12 cellular contexts compared by ENCODE assay signal in genomic region chr7:130372813-130373212, GRCh38. TPM values are rescaled to one million over a fixed set of nuclear protein-coding genes. Genes with fewer than 3 reads are reported as not detected.
A peak's percentile ranks its signal among the peaks of the same experiment; 100 is the strongest.
DNase-seq lines count a peak whose midpoint lies in the region; ATAC-seq and TF ChIP-seq lines count a peak whose summit lies in the region.
"Had no signal": no experiment of that assay in that cellular context is flagged by ENCODE, and none has a peak within 500 bp of the region (broad histone marks: within the 10 kb centered on the region; RNA-seq: fewer than 3 reads in every experiment).

No MANE protein-coding gene starts in this region.

- H3K36me3 Mint-ChIP-seq in Caco-2 (ENCODE audit: insufficient read depth, unreplicated experiment): peaks cover 14% of the 10 kb centered on the region
- H3K36me3 Mint-ChIP-seq in naive thymus-derived CD4-positive, alpha-beta T cell: peaks cover 3 to 8% (median 7%) of the 10 kb centered on the region in 5 donors

- H3K27me3 ChIP-seq in Caco-2 (replicated peaks; ENCODE audit: control insufficient read depth, insufficient read depth, low read length) (no peaks in the 10 kb centered on the region), adrenal gland (no peaks in the 10 kb centered on the region), left lung (no peaks in the 10 kb centered on the region), rectal smooth muscle tissue (ENCODE audit: control insufficient read depth, insufficient read depth, low read length) (no peaks in the 10 kb centered on the region), HAP-1 (ENCODE audit: low read depth) (no peaks in the 10 kb centered on the region)
- H3K27me3 ChIP-seq in naive thymus-derived CD4-positive, alpha-beta T cell (ENCODE audit: control insufficient read depth in 2 of 2, insufficient read depth in 2 of 2, low read length in 2 of 2): no peaks in the 10 kb centered on the region

- no peak overlapping the region for H3K9ac ChIP-seq in rectal smooth muscle tissue (ENCODE audit: low read length)

- H3K27ac Mint-ChIP-seq in Caco-2 (ENCODE audit: unreplicated experiment): peak overlapping the region; percentile 98
- no peak overlapping the region for H3K27ac Mint-ChIP-seq in naive thymus-derived CD4-positive, alpha-beta T cell

- no peak for ATAC-seq in left lung
- no peak for ATAC-seq in naive thymus-derived CD4-positive, alpha-beta T cell
- no peak for ATAC-seq in GM21390 (IDR thresholded peaks at IDR 0.05; ENCODE audit: unreplicated experiment)

- H3K9me3 ChIP-seq in Caco-2 (peaks cover 11% of the 10 kb centered on the region), adrenal gland (replicated peaks in 1 of 3) (no peaks in the 10 kb centered on the region), left lung (peaks cover 0 to 14% of the 10 kb centered on the region in 2 donors), HAP-1 (no peaks in the 10 kb centered on the region)
- H3K9me3 ChIP-seq in naive thymus-derived CD4-positive, alpha-beta T cell (ENCODE audit: control insufficient read depth in 2 of 3, low read length in 3 of 3): peaks cover 0 to 4% (median 0%) of the 10 kb centered on the region in 3 experiments

- TF ChIP-seq CTCF in Caco-2 (IDR thresholded peaks at IDR 0.05; ENCODE audit: insufficient read depth in 1 of 2, low read depth in 1 of 2, low read length in 1 of 2, severe bottlenecking in 1 of 2, unreplicated experiment in 1 of 2): no peak
- TF ChIP-seq CTCF in adrenal gland (IDR thresholded peaks at IDR 0.05): no peak
- no peak for TF ChIP-seq CTCF in left lung (IDR thresholded peaks at IDR 0.05)

- no peaks in the 10 kb centered on the region for H3K27me3 Mint-ChIP-seq in Caco-2 (ENCODE audit: insufficient read depth, unreplicated experiment)
- no peaks in the 10 kb centered on the region for H3K27me3 Mint-ChIP-seq in naive thymus-derived CD4-positive, alpha-beta T cell

- no TSS peak for BruUV-seq in Caco-2 (replicated peaks; lab: Mats Ljungman, UMichigan)

- no peak overlapping the region for H3K4me3 ChIP-seq in Caco-2 (ENCODE audit: low read depth, low read length)
- H3K4me3 ChIP-seq in adrenal gland: no peak overlapping the region
- H3K4me3 ChIP-seq in left lung: no peak overlapping the region
- H3K4me3 ChIP-seq in rectal smooth muscle tissue (ENCODE audit: low read length): no peak overlapping the region
- no peak overlapping the region for H3K4me3 ChIP-seq in naive thymus-derived CD4-positive, alpha-beta T cell (ENCODE audit: low read length)
- H3K4me3 ChIP-seq in HAP-1: no peak overlapping the region

- CTCF ChIA-PET in Caco-2 (lab: Charles Lee): no interaction called here
- CTCF ChIA-PET in naive thymus-derived CD4-positive, alpha-beta T cell (lab: Charles Lee): no interaction called here

- H3K4me1 ChIP-seq in Caco-2 (peaks cover 45% of the 10 kb centered on the region), adrenal gland (replicated peaks in 1 of 2) (peaks cover 19 to 54% of the 10 kb centered on the region in 2 donors), left lung (peaks cover 2 to 12% of the 10 kb centered on the region in 2 donors), rectal smooth muscle tissue (ENCODE audit: control insufficient read depth, insufficient read depth, low read length) (peaks cover 35% of the 10 kb centered on the region), HAP-1 (peaks cover 6% of the 10 kb centered on the region)
- H3K4me1 ChIP-seq in naive thymus-derived CD4-positive, alpha-beta T cell (ENCODE audit: control insufficient read depth in 2 of 2, insufficient read depth in 2 of 2, low read length in 2 of 2): peaks cover 0 to 12% of the 10 kb centered on the region in 2 donors

- peak overlapping the region; percentile 75 for H3K4me3 Mint-ChIP-seq in Caco-2 (ENCODE audit: unreplicated experiment)
- H3K4me3 Mint-ChIP-seq in naive thymus-derived CD4-positive, alpha-beta T cell: no peak overlapping the region

- 0 out of 2 replicates have a peak, but pooled peaks cover 2% of the 10 kb centered on the region for H3K36me3 ChIP-seq in Caco-2 (ENCODE audit: control insufficient read depth, insufficient read depth, low read length)
- H3K36me3 ChIP-seq in adrenal gland (replicated peaks in 1 of 2): no peaks in the 10 kb centered on the region
- no peaks in the 10 kb centered on the region for H3K36me3 ChIP-seq in left lung
- no peaks in the 10 kb centered on the region for H3K36me3 ChIP-seq in rectal smooth muscle tissue (ENCODE audit: control insufficient read depth, insufficient read depth, low read length)
- no peaks in the 10 kb centered on the region for H3K36me3 ChIP-seq in naive thymus-derived CD4-positive, alpha-beta T cell (ENCODE audit: control insufficient read depth in 2 of 3, insufficient read depth in 3 of 3, low read length in 3 of 3)
- no peaks in the 10 kb centered on the region for H3K36me3 ChIP-seq in HAP-1 (replicated peaks)

- 79 to 93% (median 81%) methylated on average over 4 to 5 of the region's 5 CpGs for WGBS in adrenal gland, 4 donors

- peaks cover 23% of the 10 kb centered on the region for H3K9me3 Mint-ChIP-seq in Caco-2 (ENCODE audit: unreplicated experiment)
- peaks cover 0 to 22% (median 8%) of the 10 kb centered on the region in 11 donors for H3K9me3 Mint-ChIP-seq in naive thymus-derived CD4-positive, alpha-beta T cell

- in situ Hi-C loops in HAP-1 (cut with MboI; ENCODE audit: low sequenced_read_pairs): no loop called here

- intact Hi-C loops in Caco-2 (cut with micrococcal nuclease; ENCODE audit: unreplicated experiment): no loop called here
- intact Hi-C loops in adrenal gland (cut with DNase I): no loop called here
- intact Hi-C loops in left lung (cut with DNase I): no loop called here
- intact Hi-C loops in naive thymus-derived CD4-positive, alpha-beta T cell (cut with micrococcal nuclease): no loop called here

- DNase-seq in Caco-2 (no peak), adrenal gland (no peak), left lung (no peak), HAP-1 (ENCODE audit: low spot score in 2 of 2) (no peak), MV-4-11 (lab: John Stamatoyannopoulos, UW) (no peak)
- no peak for DNase-seq in naive thymus-derived CD4-positive, alpha-beta T cell
- DNase-seq: AML-193, NCI-H187 had no signal

- H3K4me1 Mint-ChIP-seq in Caco-2 (ENCODE audit: low read depth, unreplicated experiment): peaks cover 42% of the 10 kb centered on the region
- peaks cover 10 to 26% (median 20%) of the 10 kb centered on the region in 7 donors for H3K4me1 Mint-ChIP-seq in naive thymus-derived CD4-positive, alpha-beta T cell

- TF ChIP-seq POLR2A in adrenal gland (IDR thresholded peaks at IDR 0.05): no peak

- POLR2A ChIA-PET in Caco-2 (lab: Charles Lee): no interaction called here
- POLR2A ChIA-PET in naive thymus-derived CD4-positive, alpha-beta T cell (lab: Charles Lee): no interaction called here

- peak overlapping the region; percentile 83 to 95 (median 87) for H3K27ac ChIP-seq in adrenal gland
- peak overlapping the region; percentile 79 to 81 for H3K27ac ChIP-seq in left lung
- peak overlapping the region; percentile 97 for H3K27ac ChIP-seq in rectal smooth muscle tissue (ENCODE audit: low read depth, low read length)
- no peak overlapping the region for H3K27ac ChIP-seq in naive thymus-derived CD4-positive, alpha-beta T cell (ENCODE audit: low read depth, low read length)

RNA-seq across cellular contexts. Expression of gene CPA1, which starts 7.5 kb away (rescaled TPM):
- not detected in 2 replicates for total RNA-seq in Caco-2 (2022)
- 10 to 100 TPM in 2 of 8 donors, 1 to 10 TPM in 1, under 1 TPM in 2, not detected in 3; 0.14 to 15.0 (median 2.3) TPM for total RNA-seq in adrenal gland
- 1 to 10 TPM in 2 of 3 donors, not detected in 1; 1.1 to 1.8 TPM for polyA plus RNA-seq in adrenal gland
- total RNA-seq in left lung: under 1 TPM in 1 of 2 donors, not detected in 1; 0.34 TPM
- not detected for total RNA-seq in naive thymus-derived CD4-positive, alpha-beta T cell
- not detected for polyA plus RNA-seq in naive thymus-derived CD4-positive, alpha-beta T cell
- total RNA-seq: esophagus mucosa; T-helper 2 cell treated with Interferon-gamma antibody and Interleukin-4, amounts not matched to agents 100 ng/mL and 5 ng/mL, for 36 hours had no signal

RNA-seq across cellular contexts. Expression of gene CPA5, which starts 28.2 kb away (rescaled TPM):
- not detected in 2 replicates for total RNA-seq in Caco-2 (2022)
- under 1 TPM in 1 of 8 donors, not detected in 7; 0.65 TPM for total RNA-seq in adrenal gland
- under 1 TPM in 2 of 3 donors, not detected in 1; 0.24 to 0.30 TPM for polyA plus RNA-seq in adrenal gland
- total RNA-seq in left lung: not detected
- total RNA-seq in naive thymus-derived CD4-positive, alpha-beta T cell: 1 to 10 TPM in 2 of 5 experiments, under 1 TPM in 1, not detected in 2; 0.77 to 5.2 (median 1.0) TPM
- polyA plus RNA-seq in naive thymus-derived CD4-positive, alpha-beta T cell: 1 to 10 TPM; 3.9 to 7.9 TPM
- total RNA-seq: esophagus mucosa had no signal
